In the genomic region with DNA sequence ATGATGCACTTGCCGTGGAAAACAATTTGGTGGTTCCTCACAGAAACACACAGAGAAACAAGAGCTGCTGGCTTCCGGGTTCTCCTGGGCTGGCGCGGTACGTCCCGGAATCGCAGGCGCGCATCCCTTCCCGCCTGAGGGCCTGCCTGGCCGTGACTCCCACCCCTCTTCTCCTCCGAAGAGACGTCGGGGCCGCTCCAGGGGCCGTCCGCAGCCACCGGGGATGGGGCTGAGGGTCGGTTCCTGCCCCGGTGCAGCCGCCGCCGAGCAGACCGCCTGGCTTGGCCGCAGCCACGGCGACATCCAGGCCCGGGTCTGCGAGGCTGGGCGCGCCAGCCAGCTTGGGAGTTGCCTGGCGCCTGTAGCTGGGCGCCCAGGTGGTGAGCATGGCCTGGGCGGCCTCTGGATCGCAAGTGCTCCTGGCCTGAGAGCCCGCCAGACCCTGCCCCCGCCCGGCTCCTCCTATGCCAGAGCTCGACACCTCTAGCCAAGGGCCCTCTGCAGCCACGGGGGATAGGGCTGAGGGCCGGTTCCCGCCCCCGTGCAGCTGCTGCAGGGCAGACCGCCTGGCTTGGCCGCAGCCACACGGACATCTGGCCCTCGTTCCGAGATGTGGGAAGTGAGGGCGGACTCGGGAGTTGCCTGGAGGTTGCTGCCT, we compare ENCODE assay signal across 8 cellular contexts.
DNase-seq lines count a peak whose midpoint lies in the region; ATAC-seq and TF ChIP-seq lines count a peak whose summit lies in the region.
"Not testable (repeated sequence)": the region's sequence is repeated elsewhere in the genome, so short reads cannot be mapped to it uniquely, and the experiment has no call there.

No MANE protein-coding gene starts in this region.

- peak overlapping the region in 2 of 8 donors; percentile 41 to 64 for H3K4me3 Mint-ChIP-seq in CD4-positive, alpha-beta memory T cell
- peak overlapping the region; percentile 38 for H3K4me3 Mint-ChIP-seq in activated naive CD4-positive, alpha-beta T cell treated with anti-CD3 and anti-CD28 coated beads for 36 hours
- H3K4me3 Mint-ChIP-seq in naive B cell = peak overlapping the region in 5 of 8 donors; percentile 15 to 84 (median 37)
- H3K4me3 Mint-ChIP-seq in stimulated activated effector memory CD8-positive, alpha-beta T cell treated with anti-CD3 and anti-CD28 coated beads, Interleukin-12 subunit alpha, Interleukin-12 subunit beta, amount 100 ng/mL, for 72 hours = peak overlapping the region; percentile 85

- TF ChIP-seq CTCF in Panc1 (IDR thresholded peaks at IDR 0.05); fibroblast of mammary gland (conservative IDR thresholded peaks at IDR 0.05; ENCODE audit: control insufficient read depth, insufficient read depth, low read depth, low read length): not testable (repeated sequence)

- H3K36me3 ChIP-seq in CD4-positive, alpha-beta memory T cell (ENCODE audit: insufficient read depth, low read length); Panc1 (ENCODE audit: control insufficient read depth, insufficient read depth, low read length): not testable (repeated sequence)

- not testable (repeated sequence) for H3K9me3 ChIP-seq in CD4-positive, alpha-beta memory T cell (ENCODE audit: control insufficient read depth in 1 of 2, low read length in 2 of 2); Panc1 (ENCODE audit: control insufficient read depth, insufficient read depth, low read depth, low read length)

- H3K4me1 Mint-ChIP-seq in CD4-positive, alpha-beta memory T cell; activated naive CD4-positive, alpha-beta T cell treated with anti-CD3 and anti-CD28 coated beads for 36 hours (ENCODE audit: low read depth); naive B cell; stimulated activated effector memory CD8-positive, alpha-beta T cell treated with anti-CD3 and anti-CD28 coated beads, Interleukin-12 subunit alpha, Interleukin-12 subunit beta, amount 100 ng/mL, for 72 hours: not testable (repeated sequence)

- not testable (repeated sequence) for H3K36me3 Mint-ChIP-seq in CD4-positive, alpha-beta memory T cell; activated naive CD4-positive, alpha-beta T cell treated with anti-CD3 and anti-CD28 coated beads for 36 hours (ENCODE audit: low read depth); naive B cell; stimulated activated effector memory CD8-positive, alpha-beta T cell treated with anti-CD3 and anti-CD28 coated beads, Interleukin-12 subunit alpha, Interleukin-12 subunit beta, amount 100 ng/mL, for 72 hours

- H3K27me3 Mint-ChIP-seq in CD4-positive, alpha-beta memory T cell = not testable (repeated sequence)
- H3K27me3 Mint-ChIP-seq in activated naive CD4-positive, alpha-beta T cell treated with anti-CD3 and anti-CD28 coated beads for 36 hours (ENCODE audit: low read depth) = peaks cover 11% of the 10 kb centered on the region
- peaks cover 2 to 13% (median 12%) of the 10 kb centered on the region in 3 donors for H3K27me3 Mint-ChIP-seq in naive B cell

- CTCF ChIA-PET in CD4-positive, alpha-beta memory T cell (lab: Charles Lee; ENCODE audit: partially characterized antibody); Panc1 (lab: Charles Lee); activated naive CD4-positive, alpha-beta T cell treated with anti-CD3 and anti-CD28 coated beads for 36 hours (lab: Charles Lee): not testable (repeated sequence)

- intact Hi-C loops in CD4-positive, alpha-beta memory T cell (cut with micrococcal nuclease); Panc1 (cut with micrococcal nuclease; ENCODE audit: unreplicated experiment); activated naive CD4-positive, alpha-beta T cell treated with anti-CD3 and anti-CD28 coated beads for 36 hours (cut with micrococcal nuclease): not testable (repeated sequence)

- not testable (repeated sequence) for H3K27ac Mint-ChIP-seq in CD4-positive, alpha-beta memory T cell; activated naive CD4-positive, alpha-beta T cell treated with anti-CD3 and anti-CD28 coated beads for 36 hours; naive B cell; stimulated activated effector memory CD8-positive, alpha-beta T cell treated with anti-CD3 and anti-CD28 coated beads, Interleukin-12 subunit alpha, Interleukin-12 subunit beta, amount 100 ng/mL, for 72 hours

- not testable (repeated sequence) for H3K4me1 ChIP-seq in CD4-positive, alpha-beta memory T cell (ENCODE audit: insufficient read depth, low read length); Panc1 (ENCODE audit: control insufficient read depth, insufficient read depth, low read length)

- ATAC-seq in GM19452 (IDR thresholded peaks at IDR 0.05; ENCODE audit: unreplicated experiment) = peak; percentile 24
- peak; percentile 31 for ATAC-seq in HG03039 (IDR thresholded peaks at IDR 0.05; ENCODE audit: unreplicated experiment)
- peak; percentile 15; the same call in 1 of the 2 replicates for ATAC-seq in Panc1
- not testable (repeated sequence) for ATAC-seq in naive B cell (ENCODE audit: low read depth in 2 of 2); stimulated activated effector memory CD8-positive, alpha-beta T cell treated with anti-CD3 and anti-CD28 coated beads, Interleukin-12 subunit alpha, Interleukin-12 subunit beta, amount 100 ng/mL, for 72 hours

- in situ Hi-C loops in Panc1 (cut with HindIII; ENCODE audit: low pct_unique_long_range_greater_than_20kb, low sequenced_read_pairs) = not testable (repeated sequence)

- BruUV-seq in Panc1 (replicated peaks; lab: Mats Ljungman, UMichigan) = not testable (repeated sequence)

- DNase-seq in CD4-positive, alpha-beta memory T cell = peak in 4 of 5 donors; percentile 30 to 43 (median 34)
- DNase-seq in Panc1 (ENCODE audit: low read depth, low spot score) = not testable (repeated sequence)
- peak; percentile 43 for DNase-seq in activated naive CD4-positive, alpha-beta T cell treated with anti-CD3 and anti-CD28 coated beads for 36 hours
- DNase-seq in fibroblast of mammary gland (ENCODE audit: low read depth) (peak; percentile 23), naive B cell (peak; percentile 38)
- peak; percentile 61 to 86 for DNase-seq in stimulated activated effector memory CD8-positive, alpha-beta T cell treated with anti-CD3 and anti-CD28 coated beads, Interleukin-12 subunit alpha, Interleukin-12 subunit beta, amount 100 ng/mL, for 72 hours (ENCODE audit: low spot score in 2 of 2)

- not testable (repeated sequence) for H3K27me3 ChIP-seq in CD4-positive, alpha-beta memory T cell (ENCODE audit: insufficient read depth, low read length); Panc1 (ENCODE audit: control insufficient read depth, insufficient read depth, low read length)

- H3K4me3 ChIP-seq in CD4-positive, alpha-beta memory T cell (ENCODE audit: low read length in 2 of 2); fibroblast of mammary gland (ENCODE audit: control insufficient read depth, low read depth, low read length): not testable (repeated sequence)
- H3K4me3 ChIP-seq in Panc1 (ENCODE audit: low read depth in 2 of 2, low read length in 2 of 2) = peak overlapping the region; percentile 23 to 44; a peak in 3 of 4 replicates

- H3K9me3 Mint-ChIP-seq in CD4-positive, alpha-beta memory T cell; activated naive CD4-positive, alpha-beta T cell treated with anti-CD3 and anti-CD28 coated beads for 36 hours; naive B cell; stimulated activated effector memory CD8-positive, alpha-beta T cell treated with anti-CD3 and anti-CD28 coated beads, Interleukin-12 subunit alpha, Interleukin-12 subunit beta, amount 100 ng/mL, for 72 hours: not testable (repeated sequence)

- POLR2A ChIA-PET in CD4-positive, alpha-beta memory T cell (lab: Charles Lee; ENCODE audit: partially characterized antibody); Panc1 (lab: Charles Lee): not testable (repeated sequence)

- H3K27ac ChIP-seq in CD4-positive, alpha-beta memory T cell (ENCODE audit: low read depth, low read length); Panc1 (ENCODE audit: low read length): not testable (repeated sequence)
